28 cellular contexts compared by ENCODE assay signal in the genomic region with DNA sequence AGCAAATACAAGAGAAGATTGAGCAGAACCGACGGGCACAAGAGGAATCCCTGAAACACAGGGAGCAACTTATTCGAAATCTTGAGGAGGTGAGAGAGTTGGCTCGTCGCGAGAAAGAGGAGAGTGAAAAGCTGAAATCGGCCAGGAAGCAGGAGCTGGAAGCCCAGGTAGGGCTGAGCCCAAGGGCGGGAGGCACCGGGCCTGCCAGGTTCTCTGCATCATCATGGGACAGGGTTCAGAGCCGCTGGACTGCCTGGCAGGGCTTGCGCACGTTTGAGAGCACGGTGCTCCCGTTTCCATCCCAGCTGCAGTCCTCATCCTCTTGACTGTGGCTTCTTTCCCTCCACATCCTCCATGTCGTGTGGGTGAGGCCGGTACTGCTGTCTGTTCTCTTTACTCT.
"Had no signal": no experiment of that assay in that cellular context is flagged by ENCODE, and none has a peak within 500 bp of the region (broad histone marks: within the 10 kb centered on the region; RNA-seq: fewer than 3 reads in every experiment).

No MANE protein-coding gene starts in this region.

- H3K27me3 Mint-ChIP-seq: activated naive CD4-positive, alpha-beta T cell treated with anti-CD3 and anti-CD28 coated beads, Interleukin-2, amount 50 U/mL, for 24 hours; activated naive CD8-positive, alpha-beta T cell treated with anti-CD3 and anti-CD28 coated beads, Interleukin-2, amount 50 U/mL, for 24 hours had no signal

- H3K27ac ChIP-seq: breast epithelium, esophagus muscularis mucosa, foreskin keratinocyte, heart right ventricle, neutrophil, tibial artery, upper lobe of right lung had no signal

- H3K27me3 ChIP-seq: breast epithelium, esophagus muscularis mucosa, foreskin keratinocyte, heart right ventricle, neutrophil, tibial artery, upper lobe of right lung had no signal

- H3K4me3 ChIP-seq: breast epithelium, esophagus muscularis mucosa, heart right ventricle, prostate gland, tibial artery, upper lobe of right lung had no signal

- H3K27ac Mint-ChIP-seq: activated CD8-positive, alpha-beta T cell treated with anti-CD3 and anti-CD28 coated beads, Interleukin-2, amount 10 ng/mL, durations not matched to agents 7 days and 5 days; activated naive CD4-positive, alpha-beta T cell treated with anti-CD3 and anti-CD28 coated beads, Interleukin-2, amount 50 U/mL, for 24 hours; activated naive CD8-positive, alpha-beta T cell treated with anti-CD3 and anti-CD28 coated beads, Interleukin-2, amount 50 U/mL, for 24 hours; activated T-helper 1 cell treated with anti-CD3 and anti-CD28 coated beads, Interleukin-12 subunit alpha, Interleukin-12 subunit beta, Interleukin-2, Interleukin-4 antibody, amounts not matched to agents 30 ng/mL and 10 ng/mL and 1 ng/mL, durations not matched to agents 14 hours and 24 hours and 36 hours; endodermal cell; nephron; T-helper 1 cell treated with Interleukin-12 subunit alpha and Interleukin-12 subunit beta and Interleukin-4 antibody, amounts not matched to agents 30 μg/mL and 1 μg/mL, for 36 hours; WTC11 had no signal

- ATAC-seq: activated CD8-positive, alpha-beta T cell treated with anti-CD3 and anti-CD28 coated beads, Interleukin-2, amount 10 ng/mL, durations not matched to agents 7 days and 5 days; activated naive CD8-positive, alpha-beta T cell treated with anti-CD3 and anti-CD28 coated beads, Interleukin-2, amount 50 U/mL, for 24 hours; foreskin keratinocyte; heart right ventricle had no signal

- H3K9me3 ChIP-seq: breast epithelium, esophagus muscularis mucosa, heart right ventricle, neutrophil, prostate gland, SK-N-SH, tibial artery, upper lobe of right lung had no signal

- H3K4me3 Mint-ChIP-seq: activated CD8-positive, alpha-beta T cell treated with anti-CD3 and anti-CD28 coated beads, Interleukin-2, amount 10 ng/mL, durations not matched to agents 7 days and 5 days; activated naive CD4-positive, alpha-beta T cell treated with anti-CD3 and anti-CD28 coated beads, Interleukin-2, amount 50 U/mL, for 24 hours; activated naive CD8-positive, alpha-beta T cell treated with anti-CD3 and anti-CD28 coated beads, Interleukin-2, amount 50 U/mL, for 24 hours; activated T-helper 1 cell treated with anti-CD3 and anti-CD28 coated beads, Interleukin-12 subunit alpha, Interleukin-12 subunit beta, Interleukin-2, Interleukin-4 antibody, amounts not matched to agents 30 ng/mL and 10 ng/mL and 1 ng/mL, durations not matched to agents 14 hours and 24 hours and 36 hours; endodermal cell; nephron; T-helper 1 cell treated with Interleukin-12 subunit alpha and Interleukin-12 subunit beta and Interleukin-4 antibody, amounts not matched to agents 30 μg/mL and 1 μg/mL, for 36 hours; WTC11 had no signal

- H3K4me1 Mint-ChIP-seq: activated naive CD4-positive, alpha-beta T cell treated with anti-CD3 and anti-CD28 coated beads, Interleukin-2, amount 50 U/mL, for 24 hours; activated naive CD8-positive, alpha-beta T cell treated with anti-CD3 and anti-CD28 coated beads, Interleukin-2, amount 50 U/mL, for 24 hours; endodermal cell; nephron had no signal

- H3K9ac ChIP-seq: SK-N-SH had no signal

- H3K4me2 ChIP-seq: SK-N-SH had no signal

- DNase-seq: activated CD4-positive, alpha-beta T cell treated with anti-CD3 and anti-CD28 coated beads for 1 hour; activated CD4-positive, alpha-beta T cell treated with anti-CD3 and anti-CD28 coated beads, Interleukin-2, amount 50 U/mL, for 1 hour; activated CD8-positive, alpha-beta T cell treated with anti-CD3 and anti-CD28 coated beads, Interleukin-2, amount 10 ng/mL, durations not matched to agents 7 days and 5 days; activated gamma-delta T cell; activated naive CD8-positive, alpha-beta T cell treated with anti-CD3 and anti-CD28 coated beads, Interleukin-2, amount 50 U/mL, for 24 hours; activated T-cell treated with anti-CD3 and anti-CD28 coated beads for 4 hours; amygdala; central memory CD4-positive, alpha-beta T cell; endodermal cell; heart right ventricle; mesenchymal stem cell; retina; SK-N-SH; stimulated activated naive CD4-positive, alpha-beta T cell treated with Interleukin-2 at 50 U/mL for 16 hours; SW 1271; T1000; tibial artery; upper lobe of right lung had no signal

- H3K9me3 Mint-ChIP-seq: activated naive CD4-positive, alpha-beta T cell treated with anti-CD3 and anti-CD28 coated beads, Interleukin-2, amount 50 U/mL, for 24 hours; activated naive CD8-positive, alpha-beta T cell treated with anti-CD3 and anti-CD28 coated beads, Interleukin-2, amount 50 U/mL, for 24 hours; activated T-helper 1 cell treated with anti-CD3 and anti-CD28 coated beads, Interleukin-12 subunit alpha, Interleukin-12 subunit beta, Interleukin-2, Interleukin-4 antibody, amounts not matched to agents 30 ng/mL and 10 ng/mL and 1 ng/mL, durations not matched to agents 14 hours and 24 hours and 36 hours; endodermal cell; nephron; T-helper 1 cell treated with Interleukin-12 subunit alpha and Interleukin-12 subunit beta and Interleukin-4 antibody, amounts not matched to agents 30 μg/mL and 1 μg/mL, for 36 hours; WTC11 had no signal

- H3K4me1 ChIP-seq: breast epithelium, esophagus muscularis mucosa, foreskin keratinocyte, prostate gland, tibial artery, upper lobe of right lung had no signal
